In the genomic region with DNA sequence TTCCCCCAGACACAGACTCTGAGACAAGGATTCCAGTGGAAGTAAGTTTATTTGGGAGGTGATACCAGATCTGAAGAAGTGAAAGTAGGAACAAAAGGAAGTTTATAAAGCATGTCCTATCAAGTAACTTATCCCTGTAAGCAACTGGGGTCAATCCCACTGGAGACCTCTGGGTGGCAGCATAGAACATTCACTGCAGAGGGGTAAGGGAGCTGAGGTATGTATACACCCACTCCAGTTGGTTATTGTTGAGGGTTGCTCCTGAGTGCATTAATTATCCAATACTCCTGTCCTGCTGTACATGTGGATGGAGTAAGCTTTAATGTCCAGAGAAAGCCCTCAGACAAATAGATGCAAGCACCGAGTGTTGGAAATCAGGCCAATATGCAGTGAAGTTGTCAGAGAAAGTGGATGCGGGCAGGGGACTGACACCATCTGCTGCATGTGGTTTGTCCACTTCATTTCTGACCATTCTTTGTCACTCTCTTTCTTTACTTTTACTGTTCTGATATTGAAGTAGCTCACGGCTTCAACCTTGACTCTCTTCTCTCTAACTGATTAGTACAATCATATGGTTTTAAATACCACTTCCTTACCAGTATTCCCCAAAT, we compare ENCODE assay signal across 9 cellular contexts. TPM values are rescaled to one million over a fixed set of nuclear protein-coding genes. Genes with fewer than 3 reads are reported as not detected.
A peak's percentile ranks its signal among the peaks of the same experiment; 100 is the strongest.
DNase-seq lines count a peak whose midpoint lies in the region; ATAC-seq, FAIRE-seq and TF ChIP-seq lines count a peak whose summit lies in the region.
"Had no signal": no experiment of that assay in that cellular context is flagged by ENCODE, and none has a peak within 500 bp of the region (broad histone marks: within the 10 kb centered on the region; RNA-seq: fewer than 3 reads in every experiment).

No MANE protein-coding gene starts in this region.

- peak; percentile 38 for TF ChIP-seq RAD21 in SK-N-SH (IDR thresholded peaks at IDR 0.05; ENCODE audit: low read length)

- DNase-seq in COLO829 (ENCODE audit: low spot score) (peak; percentile 50), HFFc6 (peak; percentile 33), SK-N-SH (peak; percentile 54), endothelial cell of umbilical vein (ENCODE audit: low read depth, low spot score) (peak; percentile 52), psoas muscle (no peak), T1000 (lab: John Stamatoyannopoulos, UW) (no peak)

- peaks cover 9% of the 10 kb centered on the region for H3K27me3 Mint-ChIP-seq in HFFc6 (ENCODE audit: insufficient read depth)

- TF ChIP-seq CTCF in HFFc6 (IDR thresholded peaks at IDR 0.05): peak; percentile 75
- peak; percentile 61 for TF ChIP-seq CTCF in SK-N-SH (IDR thresholded peaks at IDR 0.05)
- peak; percentile 51 to 56 for TF ChIP-seq CTCF in endothelial cell of umbilical vein (IDR thresholded peaks at IDR 0.05; ENCODE audit: extremely low read depth in 1 of 2, insufficient read depth in 1 of 2, low read depth in 1 of 2, low read length in 2 of 2)
- TF ChIP-seq CTCF in psoas muscle (IDR thresholded peaks at IDR 0.05): peak; percentile 43

- H2AFZ ChIP-seq in SK-N-SH (ENCODE audit: low read depth) (no peak overlapping the region), endothelial cell of umbilical vein (ENCODE audit: low read depth, low read length) (no peak overlapping the region)

- H3K36me3 ChIP-seq in SK-N-SH (replicated peaks in 1 of 2; ENCODE audit: control insufficient read depth in 1 of 2, insufficient read depth in 2 of 2, low read length in 1 of 2) (no peaks in the 10 kb centered on the region), endothelial cell of umbilical vein (ENCODE audit: control insufficient read depth in 2 of 2, extremely low read depth in 1 of 2, insufficient read depth in 2 of 2, low read length in 2 of 2) (no peaks in the 10 kb centered on the region), psoas muscle (ENCODE audit: insufficient read depth in 1 of 2, low read depth in 1 of 2) (no peaks in the 10 kb centered on the region)

- POLR2A ChIA-PET in SK-N-SH (lab: Yijun Ruan, JAX) (no interaction called here), endothelial cell of umbilical vein (lab: Charles Lee) (no interaction called here)

- H3K9me3 ChIP-seq in SK-N-SH: no peaks in the 10 kb centered on the region
- no peaks in the 10 kb centered on the region for H3K9me3 ChIP-seq in endothelial cell of umbilical vein (replicated peaks; ENCODE audit: control insufficient read depth, insufficient read depth, low read length)
- no peaks in the 10 kb centered on the region for H3K9me3 ChIP-seq in psoas muscle

- no peak for TF ChIP-seq EP300 in SK-N-SH (IDR thresholded peaks at IDR 0.05; ENCODE audit: borderline replicate concordance in 1 of 2, low read depth in 1 of 2, low read length in 1 of 2)

- H3K4me2 ChIP-seq in SK-N-SH (no peak overlapping the region), endothelial cell of umbilical vein (ENCODE audit: insufficient read depth, low read length) (no peak overlapping the region)

- H3K9me3 Mint-ChIP-seq in HFFc6: peaks cover 14% of the 10 kb centered on the region; the same call in 1 of the 2 replicates

- no TSS peak for BruUV-seq in endothelial cell of umbilical vein (replicated peaks; lab: Mats Ljungman, UMichigan)

- no peak overlapping the region for H3K27ac Mint-ChIP-seq in HFFc6
- H3K27ac Mint-ChIP-seq: memory B cell had no signal

- H3K9ac ChIP-seq in SK-N-SH (no peak overlapping the region), endothelial cell of umbilical vein (replicated peaks; ENCODE audit: extremely low read depth, insufficient read depth, low read length) (no peak overlapping the region)

- H3K4me3 Mint-ChIP-seq in HFFc6: no peak overlapping the region
- H3K4me3 Mint-ChIP-seq: memory B cell had no signal

- peaks cover 1% of the 10 kb centered on the region; the same call in 1 of the 2 replicates for H3K36me3 Mint-ChIP-seq in HFFc6 (ENCODE audit: low read depth)

- no peak for TF ChIP-seq POLR2A in endothelial cell of umbilical vein (IDR thresholded peaks at IDR 0.05; ENCODE audit: low read depth, low read length)

- no peaks in the 10 kb centered on the region for H3K9me1 ChIP-seq in endothelial cell of umbilical vein (replicated peaks; ENCODE audit: control insufficient read depth, extremely low read depth, insufficient read depth, low read length)

- dilution Hi-C loops in endothelial cell of umbilical vein (cut with MboI; ENCODE audit: extremely low pct_ligation_motif_present, low sequenced_read_pairs): no loop called here

- H3K27me3 ChIP-seq in SK-N-SH (ENCODE audit: insufficient read depth): peaks cover 14% of the 10 kb centered on the region; the same call in 1 of the 2 replicates
- H3K27me3 ChIP-seq in endothelial cell of umbilical vein (ENCODE audit: control insufficient read depth in 2 of 2, insufficient read depth in 2 of 2, low read length in 2 of 2): peaks cover 0 to 7% of the 10 kb centered on the region in 2 experiments
- peaks cover 0 to 3% (median 0%) of the 10 kb centered on the region in 3 donors for H3K27me3 ChIP-seq in psoas muscle (ENCODE audit: insufficient read depth in 3 of 3, low read length in 2 of 3)

- intact Hi-C loops in endothelial cell of umbilical vein (cut with micrococcal nuclease) (loop anchor here (5.0 kb wide), 1 partner anchor 403 kb away; no protein-coding TSS in a partner anchor), psoas muscle (cut with DNase I) (no loop called here)

- peak; percentile 81 for FAIRE-seq in endothelial cell of umbilical vein (lab: Jason Lieb, UNC)

- H3K4me3 ChIP-seq in SK-N-SH (ENCODE audit: low read depth in 2 of 2, low read length in 1 of 2): 0 out of 4 replicates have a peak overlapping the region, but pooled peaks of 1 of the 2 experiments have one; percentile 2
- H3K4me3 ChIP-seq in endothelial cell of umbilical vein (replicated peaks in 1 of 3; ENCODE audit: insufficient read depth in 1 of 3, low read depth in 1 of 3, low read length in 3 of 3): no peak overlapping the region
- no peak overlapping the region for H3K4me3 ChIP-seq in psoas muscle

- H4K20me1 ChIP-seq in SK-N-SH (ENCODE audit: insufficient read depth): no peaks in the 10 kb centered on the region
- H4K20me1 ChIP-seq in endothelial cell of umbilical vein (replicated peaks; ENCODE audit: control insufficient read depth, extremely low read depth, insufficient read depth, low read length): no peaks in the 10 kb centered on the region

- H3F3A ChIP-seq in SK-N-SH (replicated peaks; ENCODE audit: insufficient read depth): no peaks in the 10 kb centered on the region

- no peaks in the 10 kb centered on the region for H3K4me1 Mint-ChIP-seq in HFFc6 (ENCODE audit: low read depth)

- WGBS in SK-N-SH (ENCODE audit: low lambda C conversion rate): 80% methylated on average over 3 of the region's 3 CpGs
- 89 to 97% (median 97%) methylated on average over 3 of the region's 3 CpGs for WGBS in psoas muscle, 3 donors

- no peak for ATAC-seq in psoas muscle
- no peak for ATAC-seq in HG02759 (IDR thresholded peaks at IDR 0.05; ENCODE audit: unreplicated experiment)
- ATAC-seq in HG03521 (IDR thresholded peaks at IDR 0.05; ENCODE audit: unreplicated experiment): no peak

- H3K4me1 ChIP-seq in SK-N-SH (ENCODE audit: control insufficient read depth in 1 of 2, insufficient read depth in 2 of 2, low read depth in 1 of 2, low read length in 1 of 2): no peaks in the 10 kb centered on the region
- H3K4me1 ChIP-seq in endothelial cell of umbilical vein (ENCODE audit: control insufficient read depth, extremely low read depth, insufficient read depth, low read length): no peaks in the 10 kb centered on the region
- no peaks in the 10 kb centered on the region for H3K4me1 ChIP-seq in psoas muscle

- CTCF ChIA-PET in SK-N-SH (lab: Yijun Ruan, JAX): interaction anchor here (0.6 to 7.4 kb wide), 16 partner anchors 11 to 1636 kb away, joined by 3 to 105 read pairs (median 4); no protein-coding TSS in a partner anchor
- CTCF ChIA-PET in endothelial cell of umbilical vein (lab: Charles Lee): interaction anchor here (0.6 to 7.4 kb wide), 11 partner anchors 12 to 406 kb away, joined by 3 to 176 read pairs (median 6); a partner anchor contains a TSS

- H3K27ac ChIP-seq in SK-N-SH (ENCODE audit: low read depth in 2 of 2, low read length in 1 of 2): no peak overlapping the region
- H3K27ac ChIP-seq in endothelial cell of umbilical vein (ENCODE audit: insufficient read depth, low read depth, low read length): no peak overlapping the region
- H3K27ac ChIP-seq in psoas muscle: no peak overlapping the region

- H3K79me2 ChIP-seq in SK-N-SH (ENCODE audit: insufficient read depth) (no peaks in the 10 kb centered on the region), endothelial cell of umbilical vein (ENCODE audit: control insufficient read depth, insufficient read depth, low read length) (no peaks in the 10 kb centered on the region)

- no peaks in the 10 kb centered on the region for H3K9me2 ChIP-seq in SK-N-SH

RNA-seq across cellular contexts. Expression of a gene that starts 46.7 kb away (rescaled TPM):
- 10 to 100 TPM in 4 of 6 experiments, 1 to 10 TPM in 2; 3.4 to 18.0 (median 13.1) TPM for total RNA-seq in HFFc6 (2021; fragmentation: NEBNext Ultra II Directional; extraction: Animal tissue kit (Norgen Biotek cat#: 25700))
- polyA plus RNA-seq in SK-N-SH (2012; rRNA removed): 4.5 and 7.0 TPM in 2 replicates
- polyA plus RNA-seq in SK-N-SH (2012; cell fraction: cytosol; rRNA removed): 2.8 and 5.1 TPM in 2 replicates
- polyA plus RNA-seq in SK-N-SH (2012; cell fraction: nucleus; rRNA removed): 9.9 and 11.8 TPM in 2 replicates
- 1.2 and 1.5 TPM in 2 replicates for total RNA-seq in endothelial cell of umbilical vein
- polyA plus RNA-seq in endothelial cell of umbilical vein: 0.63 and 0.67 TPM in 2 replicates
- 0.39 and 0.54 TPM in 2 replicates for polyA plus RNA-seq in endothelial cell of umbilical vein (2011; cell fraction: cytosol; rRNA removed)
- 0.65 and 0.97 TPM in 2 replicates for polyA plus RNA-seq in endothelial cell of umbilical vein (2011; cell fraction: nucleus; rRNA removed)
- 1.0 and 2.5 TPM in 2 replicates for polyA plus RNA-seq in endothelial cell of umbilical vein (2012)
- polyA minus RNA-seq in endothelial cell of umbilical vein: 1.6 and 2.0 TPM in 2 replicates
- polyA minus RNA-seq in endothelial cell of umbilical vein (2011; cell fraction: cytosol; rRNA and poly(A)+ RNA removed): 0.61 TPM
- polyA minus RNA-seq in endothelial cell of umbilical vein (2011; cell fraction: nucleus; rRNA and poly(A)+ RNA removed): 0.67 and 2.1 TPM in 2 replicates
- 10 to 100 TPM; 29.4 to 80.8 (median 34.0) TPM for total RNA-seq in psoas muscle
- 10 to 100 TPM in 1 of 3 donors, 1 to 10 TPM in 2; 8.2 to 11.6 (median 8.8) TPM for polyA plus RNA-seq in psoas muscle

RNA-seq across cellular contexts. Expression of a gene that starts 46.9 kb away (rescaled TPM):
- 10 to 100 TPM; 88.6 to 96.1 (median 92.0) TPM for total RNA-seq in HFFc6 (2021; fragmentation: NEBNext Ultra II Directional; extraction: Animal tissue kit (Norgen Biotek cat#: 25700))
- polyA plus RNA-seq in SK-N-SH (2012; rRNA removed): 40.6 and 44.1 TPM in 2 replicates
- polyA plus RNA-seq in SK-N-SH (2012; cell fraction: cytosol; rRNA removed): 14.8 and 25.3 TPM in 2 replicates
- polyA plus RNA-seq in SK-N-SH (2012; cell fraction: nucleus; rRNA removed): 69.9 and 87.2 TPM in 2 replicates
- 35.3 and 38.2 TPM in 2 replicates for total RNA-seq in endothelial cell of umbilical vein
- polyA plus RNA-seq in endothelial cell of umbilical vein: 33.1 and 40.1 TPM in 2 replicates
- polyA plus RNA-seq in endothelial cell of umbilical vein (2011; cell fraction: cytosol; rRNA removed): 16.2 and 20.1 TPM in 2 replicates
- 36.6 and 47.6 TPM in 2 replicates for polyA plus RNA-seq in endothelial cell of umbilical vein (2011; cell fraction: nucleus; rRNA removed)
- polyA plus RNA-seq in endothelial cell of umbilical vein (2012): 14.9 and 17.7 TPM in 2 replicates
- 14.3 and 18.3 TPM in 2 replicates for polyA minus RNA-seq in endothelial cell of umbilical vein
- 33.7 TPM for polyA minus RNA-seq in endothelial cell of umbilical vein (2011; cell fraction: cytosol; rRNA and poly(A)+ RNA removed)
- 9.8 and 16.8 TPM in 2 replicates for polyA minus RNA-seq in endothelial cell of umbilical vein (2011; cell fraction: nucleus; rRNA and poly(A)+ RNA removed)
- 1 to 10 TPM; 4.5 to 4.9 (median 4.7) TPM for total RNA-seq in psoas muscle
- polyA plus RNA-seq in psoas muscle: 1 to 10 TPM; 2.3 to 3.5 (median 2.6) TPM

Comparison
In these comparisons a context has a peak if more than half of its experiments do, and no peak if none do; other contexts are left out.
1. DNase-seq: peak in COLO829 (single experiment), HFFc6 (single experiment), SK-N-SH (single experiment) and endothelial cell of umbilical vein (single experiment); none in psoas muscle (0 of 2) and T1000 (single experiment).
2. Peak in every context shown above with its lines, with median percentiles within 50 percentile points of each other: CTCF ChIP-seq.